ENCODE assay signal across 29 cellular contexts in genomic region chr1:204382714-204383083, GRCh38. TPM values are rescaled to one million over a fixed set of nuclear protein-coding genes. Genes with fewer than 3 reads are reported as not detected.
DNase-seq lines count a peak whose midpoint lies in the region; ATAC-seq, FAIRE-seq and TF ChIP-seq lines count a peak whose summit lies in the region.
"Had no signal": no experiment of that assay in that cellular context is flagged by ENCODE, and none has a peak within 500 bp of the region (broad histone marks: within the 10 kb centered on the region; RNA-seq: fewer than 3 reads in every experiment).

No MANE protein-coding gene starts in this region.

- no peak overlapping the region for H3K4me3 Mint-ChIP-seq in CD4-positive, CD25-positive, alpha-beta regulatory T cell
- no peak overlapping the region for H3K4me3 Mint-ChIP-seq in MCF 10A (ENCODE audit: unreplicated experiment)
- H3K4me3 Mint-ChIP-seq: activated CD4-positive, alpha-beta T cell treated with anti-CD3 and anti-CD28 coated beads, Interleukin-2, amount 10 ng/mL, durations not matched to agents 24 days and 14 days; activated CD8-positive, alpha-beta memory T cell treated with anti-CD3 and anti-CD28 coated beads, Interleukin-2, amount 10 ng/mL, durations not matched to agents 7 days and 5 days; activated T-cell treated with anti-CD3 and anti-CD28 coated beads, Interleukin-2, amount 50 U/mL, for 72 hours; CD14-positive monocyte; dendritic cell treated with granulocyte-macrophage colony-stimulating factor and Interleukin-4, amounts not matched to agents 40 ng/mL and 50 ng/mL, for 4 days; nephron progenitor cell; stimulated activated naive B cell treated with anti-CD40 and anti-IgM and Interleukin-4, amounts not matched to agents 10 μg/mL and 1 μg/mL and 100 μg/mL, for 72 hours had no signal

- RAD21 ChIA-PET in GM12878 (lab: Charles Lee; ENCODE audit: unreplicated experiment), result interaction anchor here (1.1 to 11.4 kb wide), 5 partner anchors 9 to 28 kb away, joined by 3 to 133 read pairs (median 7); no protein-coding TSS in a partner anchor

- TF ChIP-seq CTCF in GM12878 (IDR thresholded peaks at IDR 0.05 in 2 of 3, conservative IDR thresholded peaks at IDR 0.05 in 1 of 3; ENCODE audit: control insufficient read depth in 2 of 3, extremely low read depth in 1 of 3, insufficient read depth in 1 of 3, low read depth in 3 of 3, low read length in 3 of 3) (no peak), MCF 10A (IDR thresholded peaks at IDR 0.05; ENCODE audit: unreplicated experiment) (no peak)

- CTCF ChIA-PET in GM12878 (lab: Yijun Ruan, JAX), result interaction anchor here (0.9 to 17.7 kb wide), 10 partner anchors 14 to 409 kb away, joined by 3 to 297 read pairs (median 4); partner anchors contain the start of gene PLEKHA6
- CTCF ChIA-PET in MCF 10A (lab: Yijun Ruan, JAX), result interaction anchor here (0.6 to 13.2 kb wide), 7 partner anchors 17 to 1095 kb away, joined by 3 to 117 read pairs (median 4); partner anchors contain the start of gene GOLT1A

- no peaks in the 10 kb centered on the region for H3K9me2 ChIP-seq in Karpas-422 (replicated peaks; ENCODE audit: insufficient read depth, low read length)

- no peak for TF ChIP-seq EP300 in GM12878 (IDR thresholded peaks at IDR 0.05; ENCODE audit: borderline replicate concordance in 1 of 2, control insufficient read depth in 1 of 2, low read depth in 2 of 2, low read length in 2 of 2)

- H3K9me3 Mint-ChIP-seq in CD4-positive, CD25-positive, alpha-beta regulatory T cell, result no peaks in the 10 kb centered on the region
- no peaks in the 10 kb centered on the region for H3K9me3 Mint-ChIP-seq in MCF 10A (ENCODE audit: unreplicated experiment)
- H3K9me3 Mint-ChIP-seq: activated CD4-positive, alpha-beta T cell treated with anti-CD3 and anti-CD28 coated beads, Interleukin-2, amount 10 ng/mL, durations not matched to agents 24 days and 14 days; activated T-cell treated with anti-CD3 and anti-CD28 coated beads, Interleukin-2, amount 50 U/mL, for 72 hours; CD14-positive monocyte; dendritic cell treated with granulocyte-macrophage colony-stimulating factor and Interleukin-4, amounts not matched to agents 40 ng/mL and 50 ng/mL, for 4 days; nephron progenitor cell; stimulated activated naive B cell treated with anti-CD40 and anti-IgM and Interleukin-4, amounts not matched to agents 10 μg/mL and 1 μg/mL and 100 μg/mL, for 72 hours had no signal

- TF ChIP-seq RAD21 in GM12878 (IDR thresholded peaks at IDR 0.05; ENCODE audit: insufficient read depth, low read depth, low read length), result no peak

- peaks cover 15% of the 10 kb centered on the region for H3K4me1 ChIP-seq in CD4-positive, CD25-positive, alpha-beta regulatory T cell (ENCODE audit: control insufficient read depth, insufficient read depth, low read length, poor library complexity, severe bottlenecking)
- H3K4me1 ChIP-seq in Karpas-422 (ENCODE audit: low read length) (peaks cover 9% of the 10 kb centered on the region), GM12878 (ENCODE audit: control insufficient read depth, insufficient read depth, low read length) (peaks cover 6% of the 10 kb centered on the region), mucosa of rectum (ENCODE audit: control insufficient read depth in 2 of 2, insufficient read depth in 2 of 2, low read length in 2 of 2) (peaks cover 11 to 16% of the 10 kb centered on the region in 2 donors)

- peak overlapping the region; percentile 39; the same call in 1 of the 2 replicates for H3K9ac ChIP-seq in Karpas-422 (ENCODE audit: low read length)
- H3K9ac ChIP-seq in GM12878 (ENCODE audit: control insufficient read depth, insufficient read depth, low read length), result no peak overlapping the region
- H3K9ac ChIP-seq in mucosa of rectum (ENCODE audit: low read depth in 1 of 2, low read length in 2 of 2), result no peak overlapping the region

- no peak overlapping the region for H2AFZ ChIP-seq in Karpas-422 (ENCODE audit: low read length)
- no peak overlapping the region for H2AFZ ChIP-seq in GM12878 (ENCODE audit: control insufficient read depth, low read depth, low read length)

- no peak for TF ChIP-seq POLR2A in GM12878 (IDR thresholded peaks at IDR 0.05; ENCODE audit: low read depth, low read length)

- ATAC-seq in CD4-positive, CD25-positive, alpha-beta regulatory T cell (ENCODE audit: low read depth in 2 of 2), result no peak
- ATAC-seq in GM12878, result no peak
- ATAC-seq: Panc1 had no signal

- POLR2A ChIA-PET in GM12878 (lab: Charles Lee), result interaction anchor here (0.6 to 1.9 kb wide), 4 partner anchors 13 to 337 kb away, joined by 3 to 8 read pairs (median 5); no protein-coding TSS in a partner anchor
- POLR2A ChIA-PET in MCF 10A (lab: Yijun Ruan, JAX), result interaction anchor here (0.6 to 5.5 kb wide), 4 partner anchors 13 to 110 kb away, joined by 3 to 49 read pairs (median 9); no protein-coding TSS in a partner anchor

- H3K36me3 Mint-ChIP-seq in CD4-positive, CD25-positive, alpha-beta regulatory T cell, result no peaks in the 10 kb centered on the region
- H3K36me3 Mint-ChIP-seq in MCF 10A (ENCODE audit: insufficient read depth, unreplicated experiment), result no peaks in the 10 kb centered on the region
- H3K36me3 Mint-ChIP-seq: activated CD8-positive, alpha-beta memory T cell treated with anti-CD3 and anti-CD28 coated beads, Interleukin-2, amount 10 ng/mL, durations not matched to agents 7 days and 5 days; CD14-positive monocyte; stimulated activated naive B cell treated with anti-CD40 and anti-IgM and Interleukin-4, amounts not matched to agents 10 μg/mL and 1 μg/mL and 100 μg/mL, for 72 hours had no signal

- H3K9me3 ChIP-seq in CD4-positive, CD25-positive, alpha-beta regulatory T cell (ENCODE audit: control insufficient read depth in 2 of 2, low read length in 2 of 2), result no peaks in the 10 kb centered on the region
- H3K9me3 ChIP-seq in Karpas-422 (ENCODE audit: low read length) (no peaks in the 10 kb centered on the region), GM12878 (replicated peaks; ENCODE audit: control insufficient read depth, insufficient read depth, low read length) (no peaks in the 10 kb centered on the region), mucosa of rectum (ENCODE audit: control insufficient read depth in 2 of 2, low read length in 2 of 2) (no peaks in the 10 kb centered on the region)
- H3K9me3 ChIP-seq: adrenal gland, pancreas, right atrium auricular region, testis had no signal

- in situ Hi-C loops in GM12878 (cut with MboI), result no loop called here

- H3K27ac ChIP-seq in CD4-positive, CD25-positive, alpha-beta regulatory T cell (ENCODE audit: insufficient read depth, low read length, poor library complexity, severe bottlenecking), result no peak overlapping the region
- H3K27ac ChIP-seq in Karpas-422 (ENCODE audit: low read length), result no peak overlapping the region
- H3K27ac ChIP-seq in GM12878 (ENCODE audit: control insufficient read depth, insufficient read depth), result no peak overlapping the region
- H3K27ac ChIP-seq in mucosa of rectum (ENCODE audit: low read depth in 2 of 2, low read length in 2 of 2), result no peak overlapping the region
- H3K27ac ChIP-seq: adrenal gland, right atrium auricular region, testis had no signal

- intact Hi-C loops in GM12878 (cut with micrococcal nuclease; ENCODE audit: unreplicated experiment) (no loop called here), MCF 10A (cut with micrococcal nuclease) (no loop called here)

- H4K20me1 ChIP-seq in Karpas-422 (ENCODE audit: insufficient read depth, low read depth, low read length), result no peaks in the 10 kb centered on the region
- H4K20me1 ChIP-seq in GM12878 (ENCODE audit: control insufficient read depth, insufficient read depth), result no peaks in the 10 kb centered on the region

- H3K4me2 ChIP-seq in Karpas-422 (ENCODE audit: low read depth, low read length, poor library complexity, severe bottlenecking) (peak overlapping the region; percentile 69), GM12878 (ENCODE audit: control insufficient read depth, insufficient read depth) (peak overlapping the region; percentile 21; the same call in 1 of the 2 replicates)

- BruUV-seq in GM12878 (replicated peaks; lab: Mats Ljungman, UMichigan) (no TSS peak), MCF 10A (replicated peaks; lab: Mats Ljungman, UMichigan) (no TSS peak)

- SMC1A ChIA-PET in GM12878 (lab: Charles Lee; ENCODE audit: uncharacterized antibody, unreplicated experiment), result interaction anchor here (1.1 to 6.7 kb wide), 7 partner anchors 12 to 110 kb away, joined by 3 to 109 read pairs (median 9); no protein-coding TSS in a partner anchor

- no peak for DNase-seq in CD4-positive, CD25-positive, alpha-beta regulatory T cell
- DNase-seq in Karpas-422 (no peak), GM12878 (ENCODE audit: low read depth, low spot score) (no peak), cortex of kidney (lab: John Stamatoyannopoulos, UW) (no peak), MCF 10A (ENCODE audit: unreplicated experiment) (no peak), NCI-H2227 (lab: John Stamatoyannopoulos, UW; ENCODE audit: unreplicated experiment) (no peak)
- DNase-seq in activated CD8-positive, alpha-beta memory T cell treated with anti-CD3 and anti-CD28 coated beads for 24 hours, result no peak
- DNase-seq: ACHN; activated CD4-positive, alpha-beta T cell treated with anti-CD3 and anti-CD28 coated beads, Interleukin-2, amount 10 ng/mL, durations not matched to agents 24 days and 14 days; adrenal gland; GF-D8; H7; midbrain; NCI-H2081 treated with DMSO at 0.1 percent for 48 hours; NCI-H446 treated with DMSO at 0.1 percent for 48 hours; nephron progenitor cell; pancreas; stimulated activated CD4-positive, alpha-beta T cell treated with anti-CD3 and anti-CD28 coated beads, Interleukin-4, amount 100 ng/mL, for 24 hours; stimulated activated naive B cell treated with anti-CD40 and anti-IgM and Interleukin-4, amounts not matched to agents 10 μg/mL and 1 μg/mL and 100 μg/mL, for 72 hours; testis had no signal

- peak overlapping the region; percentile 68 for H3K4me3 ChIP-seq in CD4-positive, CD25-positive, alpha-beta regulatory T cell (ENCODE audit: low read depth, low read length)
- H3K4me3 ChIP-seq in Karpas-422 (ENCODE audit: low read length) (peak overlapping the region; percentile 50; the same call in 1 of the 2 replicates), GM12878 (no peak overlapping the region), mucosa of rectum (ENCODE audit: low read length in 2 of 2) (peak overlapping the region; percentile 8 to 51)
- H3K4me3 ChIP-seq: adrenal gland, pancreas, testis had no signal

- H3K36me3 ChIP-seq in CD4-positive, CD25-positive, alpha-beta regulatory T cell (ENCODE audit: control insufficient read depth, insufficient read depth, low read length), result no peaks in the 10 kb centered on the region
- H3K36me3 ChIP-seq in Karpas-422 (ENCODE audit: insufficient read depth, low read length) (no peaks in the 10 kb centered on the region), GM12878 (ENCODE audit: control insufficient read depth in 2 of 2, insufficient read depth in 2 of 2, low read length in 1 of 2) (no peaks in the 10 kb centered on the region), mucosa of rectum (ENCODE audit: control insufficient read depth in 2 of 2, insufficient read depth in 2 of 2, low read length in 2 of 2) (no peaks in the 10 kb centered on the region)
- H3K36me3 ChIP-seq: adrenal gland, pancreas, right atrium auricular region had no signal

- H3K27me3 Mint-ChIP-seq in CD4-positive, CD25-positive, alpha-beta regulatory T cell, result peaks cover 26% of the 10 kb centered on the region
- H3K27me3 Mint-ChIP-seq in MCF 10A (ENCODE audit: insufficient read depth, unreplicated experiment), result no peaks in the 10 kb centered on the region

- 18% methylated on average over 2 of the region's 2 CpGs for WGBS in GM12878 (ENCODE audit: insufficient coverage, insufficient replicate concordance, low lambda C conversion rate, missing lambda C conversion rate)

- H3K27me3 ChIP-seq in CD4-positive, CD25-positive, alpha-beta regulatory T cell (ENCODE audit: control insufficient read depth, insufficient read depth, low read length), result peaks cover 23% of the 10 kb centered on the region
- H3K27me3 ChIP-seq in Karpas-422 (ENCODE audit: low read length), result no peaks in the 10 kb centered on the region
- peaks cover 0 to 2% of the 10 kb centered on the region in 2 experiments; a peak in 2 of 4 replicates for H3K27me3 ChIP-seq in GM12878 (replicated peaks in 1 of 2; ENCODE audit: control insufficient read depth in 2 of 2, insufficient read depth in 2 of 2, low read length in 1 of 2)
- H3K27me3 ChIP-seq in mucosa of rectum (ENCODE audit: control insufficient read depth in 2 of 2, insufficient read depth in 2 of 2, low read length in 2 of 2), result peaks cover 0 to 2% of the 10 kb centered on the region in 2 donors
- H3K27me3 ChIP-seq: adrenal gland, pancreas, right atrium auricular region, testis had no signal

- H3K4me1 Mint-ChIP-seq in CD4-positive, CD25-positive, alpha-beta regulatory T cell, result peaks cover 0 to 8% (median 5%) of the 10 kb centered on the region in 4 donors
- peaks cover 5% of the 10 kb centered on the region for H3K4me1 Mint-ChIP-seq in MCF 10A (ENCODE audit: insufficient read depth, unreplicated experiment)

- H3K27ac Mint-ChIP-seq in CD4-positive, CD25-positive, alpha-beta regulatory T cell, result no peak overlapping the region
- H3K27ac Mint-ChIP-seq in MCF 10A (ENCODE audit: low read depth, unreplicated experiment), result no peak overlapping the region
- H3K27ac Mint-ChIP-seq: activated CD4-positive, alpha-beta T cell treated with anti-CD3 and anti-CD28 coated beads, Interleukin-2, amount 10 ng/mL, durations not matched to agents 24 days and 14 days; activated CD8-positive, alpha-beta memory T cell treated with anti-CD3 and anti-CD28 coated beads, Interleukin-2, amount 10 ng/mL, durations not matched to agents 7 days and 5 days; activated T-cell treated with anti-CD3 and anti-CD28 coated beads, Interleukin-2, amount 50 U/mL, for 72 hours; CD14-positive monocyte; dendritic cell treated with granulocyte-macrophage colony-stimulating factor and Interleukin-4, amounts not matched to agents 40 ng/mL and 50 ng/mL, for 4 days; nephron progenitor cell; stimulated activated naive B cell treated with anti-CD40 and anti-IgM and Interleukin-4, amounts not matched to agents 10 μg/mL and 1 μg/mL and 100 μg/mL, for 72 hours had no signal

- no peak for FAIRE-seq in GM12878 (lab: Jason Lieb, UNC)
- FAIRE-seq: endometrium, keratinocyte, pancreas had no signal

- no peaks in the 10 kb centered on the region for H3K79me2 ChIP-seq in Karpas-422 (ENCODE audit: low read length)
- no peaks in the 10 kb centered on the region for H3K79me2 ChIP-seq in GM12878 (ENCODE audit: control insufficient read depth, insufficient read depth, low read length)

RNA-seq across cellular contexts. Expression of gene PLEKHA6, which starts 23.0 kb away (rescaled TPM):
- total RNA-seq in CD4-positive, CD25-positive, alpha-beta regulatory T cell, result 0.17 TPM
- polyA plus RNA-seq in CD4-positive, CD25-positive, alpha-beta regulatory T cell, result not detected
- 0.30 TPM in 1 of 2 replicates, not detected in the other for total RNA-seq in Karpas-422 (2014; rRNA removed; shearing (Covaris generic); ENCODE audit: low replicate concordance)
- total RNA-seq in GM12878 (2013; cell fraction: nucleolus; rRNA removed), result 1.4 and 1.6 TPM in 2 replicates
- total RNA-seq in GM12878 (2014; rRNA removed), result 0.05 and 0.11 TPM in 2 replicates
- 0.05 and 0.27 TPM in 2 replicates for total RNA-seq in GM12878 (2014; rRNA removed; fragmentation: Illumina TruSeq; extraction: Trizol)
- 0.21 and 0.69 TPM in 2 replicates for total RNA-seq in GM12878 (2021)
- polyA plus RNA-seq in GM12878 (2011; ENCODE audit: low read depth), result 0.04 TPM
- 0.33 and 0.81 TPM in 2 replicates for polyA plus RNA-seq in GM12878 (2011; rRNA removed)
- 0.47 and 1.3 TPM in 2 replicates for polyA plus RNA-seq in GM12878 (2011; cell fraction: cytosol; rRNA removed)
- polyA plus RNA-seq in GM12878 (2011; cell fraction: nucleus; rRNA removed), result 3.2 and 4.6 TPM in 2 replicates
- polyA plus RNA-seq in GM12878 (2012), result 0.04 and 0.36 TPM in 2 replicates
- 0.04 and 0.06 TPM in 2 replicates for polyA plus RNA-seq in GM12878 (2014; fragmentation: Illumina TruSeq; extraction: Trizol)
- polyA plus RNA-seq in GM12878 (2014; fragmentation: Nextera tagmentation; extraction: Ambion mirVana), result not detected
- 0.04 and 0.14 TPM in 2 replicates for polyA plus RNA-seq in GM12878 (2014; rRNA removed)
- not detected for polyA plus RNA-seq in GM12878 (2016; fragmentation: Nextera tagmentation; extraction: Ambion mirVana)
- polyA minus RNA-seq in GM12878 (2011; rRNA and poly(A)+ RNA removed), result 0.51 and 1.3 TPM in 2 replicates
- polyA minus RNA-seq in GM12878 (2011; cell fraction: cytosol; rRNA and poly(A)+ RNA removed), result 0.67 and 2.7 TPM in 2 replicates
- polyA minus RNA-seq in GM12878 (2011; cell fraction: nucleus; rRNA and poly(A)+ RNA removed), result 1.2 and 4.6 TPM in 2 replicates
- total RNA-seq in MCF 10A (2022), result 65.9 and 75.9 TPM in 2 replicates

RNA-seq across cellular contexts. Expression of gene PPP1R15B, which starts 28.9 kb away (rescaled TPM):
- total RNA-seq in CD4-positive, CD25-positive, alpha-beta regulatory T cell, result 239 TPM
- polyA plus RNA-seq in CD4-positive, CD25-positive, alpha-beta regulatory T cell, result 10 to 100 TPM; 13.2 to 24.2 (median 21.1) TPM
- total RNA-seq in Karpas-422 (2014; rRNA removed; shearing (Covaris generic); ENCODE audit: low replicate concordance), result 34.7 and 53.5 TPM in 2 replicates
- total RNA-seq in GM12878 (2013; cell fraction: nucleolus; rRNA removed), result 43.0 and 45.9 TPM in 2 replicates
- 34.8 TPM in 2 replicates for total RNA-seq in GM12878 (2014; rRNA removed)
- total RNA-seq in GM12878 (2014; rRNA removed; fragmentation: Illumina TruSeq; extraction: Trizol), result 32.7 and 32.9 TPM in 2 replicates
- 37.7 and 38.1 TPM in 2 replicates for total RNA-seq in GM12878 (2021)
- polyA plus RNA-seq in GM12878 (2011; ENCODE audit: low read depth), result 12.4 TPM
- 27.2 and 32.6 TPM in 2 replicates for polyA plus RNA-seq in GM12878 (2011; rRNA removed)
- polyA plus RNA-seq in GM12878 (2011; cell fraction: cytosol; rRNA removed), result 20.5 and 25.0 TPM in 2 replicates
- 22.0 and 22.6 TPM in 2 replicates for polyA plus RNA-seq in GM12878 (2011; cell fraction: nucleus; rRNA removed)
- 19.5 and 22.5 TPM in 2 replicates for polyA plus RNA-seq in GM12878 (2012)
- 33.4 and 38.5 TPM in 2 replicates for polyA plus RNA-seq in GM12878 (2014; fragmentation: Illumina TruSeq; extraction: Trizol)
- 10 to 100 TPM; 13.9 to 17.1 TPM for polyA plus RNA-seq in GM12878 (2014; fragmentation: Nextera tagmentation; extraction: Ambion mirVana)
- polyA plus RNA-seq in GM12878 (2014; rRNA removed), result 24.8 and 25.8 TPM in 2 replicates
- polyA plus RNA-seq in GM12878 (2016; fragmentation: Nextera tagmentation; extraction: Ambion mirVana), result 10 to 100 TPM; 13.9 to 15.4 TPM
- polyA minus RNA-seq in GM12878 (2011; rRNA and poly(A)+ RNA removed), result 38.9 and 45.2 TPM in 2 replicates
- 21.4 and 24.6 TPM in 2 replicates for polyA minus RNA-seq in GM12878 (2011; cell fraction: cytosol; rRNA and poly(A)+ RNA removed)
- 45.8 and 65.4 TPM in 2 replicates for polyA minus RNA-seq in GM12878 (2011; cell fraction: nucleus; rRNA and poly(A)+ RNA removed)
- 86.0 and 94.8 TPM in 2 replicates for total RNA-seq in MCF 10A (2022)

Comparison
In these comparisons a context has a peak if more than half of its experiments do, and no peak if none do; other contexts are left out.
1. RNA of gene PLEKHA6, which starts 23.0 kb away (total RNA-seq): 65.9 to 75.9 TPM in MCF 10A; 0.30 TPM in Karpas-422, 0.05 to 1.6 TPM in GM12878 and 0.17 TPM in CD4-positive, CD25-positive, alpha-beta regulatory T cell (single experiment); every median in the first group is over 10 times any median in the second.